ENCODE assay signal across 13 cellular contexts in the genomic region with DNA sequence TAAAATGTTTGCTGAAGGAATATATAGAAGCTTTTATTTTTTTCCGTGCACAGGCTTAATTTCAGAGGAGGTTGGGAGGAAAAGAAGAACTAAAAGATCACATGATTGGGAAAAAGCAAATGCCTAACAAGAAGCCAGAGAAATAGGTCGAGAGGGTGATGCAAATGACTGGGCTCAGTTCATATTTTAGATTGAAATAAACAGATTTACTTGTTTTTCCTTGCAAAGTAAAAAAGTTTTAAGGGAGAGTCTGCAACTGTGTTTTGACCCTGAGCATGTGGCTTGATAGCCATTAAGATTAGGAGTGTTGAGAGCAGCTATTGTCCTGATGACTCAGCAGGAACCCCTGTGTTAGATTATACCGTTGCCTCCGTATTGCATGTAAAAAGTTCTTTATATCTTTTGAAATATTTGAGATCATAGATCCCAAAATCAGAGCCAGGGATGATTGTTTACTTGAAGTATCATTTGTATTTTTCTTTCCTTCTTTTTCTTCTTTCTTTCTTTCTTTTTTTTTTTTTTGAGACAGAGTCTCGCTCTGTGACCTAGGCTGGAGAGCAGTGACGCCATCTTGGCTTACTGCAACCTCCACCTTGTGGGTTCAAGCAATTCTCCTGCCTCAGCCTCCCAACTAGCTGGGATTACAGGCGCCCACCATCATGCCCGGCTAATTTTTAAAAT. TPM values are rescaled to one million over a fixed set of nuclear protein-coding genes. Genes with fewer than 3 reads are reported as not detected.
DNase-seq lines count a peak whose midpoint lies in the region; ATAC-seq and TF ChIP-seq lines count a peak whose summit lies in the region.
"Had no signal": no experiment of that assay in that cellular context is flagged by ENCODE, and none has a peak within 500 bp of the region (broad histone marks: within the 10 kb centered on the region; RNA-seq: fewer than 3 reads in every experiment).

No MANE protein-coding gene starts in this region.

- peaks cover 9% of the 10 kb centered on the region for H3K36me3 ChIP-seq in RWPE2 (ENCODE audit: low read depth)
- no peaks in the 10 kb centered on the region for H3K36me3 ChIP-seq in rectal smooth muscle tissue (ENCODE audit: control insufficient read depth, insufficient read depth, low read length)

- no peaks in the 10 kb centered on the region for H3K36me3 Mint-ChIP-seq in activated CD8-positive, alpha-beta memory T cell treated with anti-CD3 and anti-CD28 coated beads, Interleukin-2, amount 10 ng/mL, durations not matched to agents 7 days and 5 days

- CTCF ChIA-PET in activated CD8-positive, alpha-beta memory T cell treated with anti-CD3 and anti-CD28 coated beads, Interleukin-2, amount 10 ng/mL, durations not matched to agents 7 days and 5 days (lab: Charles Lee): interaction anchor here (1.3 kb wide), 1 partner anchor 77 kb away, joined by 3 read pairs; no protein-coding TSS in a partner anchor

- H3K27ac Mint-ChIP-seq in activated CD8-positive, alpha-beta memory T cell treated with anti-CD3 and anti-CD28 coated beads, Interleukin-2, amount 10 ng/mL, durations not matched to agents 7 days and 5 days: no peak overlapping the region
- H3K27ac Mint-ChIP-seq: activated CD4-positive, alpha-beta T cell treated with anti-CD3 and anti-CD28 coated beads, Interleukin-2, amount 10 ng/mL, durations not matched to agents 24 days and 14 days; nephron progenitor cell had no signal

- ATAC-seq in RWPE2 (ENCODE audit: low read depth) (no peak), HG02981 (IDR thresholded peaks at IDR 0.05; ENCODE audit: unreplicated experiment) (no peak)
- ATAC-seq in activated CD8-positive, alpha-beta memory T cell treated with anti-CD3 and anti-CD28 coated beads, Interleukin-2, amount 10 ng/mL, durations not matched to agents 7 days and 5 days: no peak

- H3K9me3 ChIP-seq in RWPE2 (ENCODE audit: severe bottlenecking): no peaks in the 10 kb centered on the region

- DNase-seq in GM03348 (ENCODE audit: low spot score) (peak; percentile 48), RWPE2 (ENCODE audit: low spot score) (no peak), fibroblast of gingiva (ENCODE audit: low read depth) (peak; percentile 33), DMS79 (lab: John Stamatoyannopoulos, UW) (no peak), NCI-H1436 (lab: John Stamatoyannopoulos, UW) (no peak)
- no peak for DNase-seq in activated CD8-positive, alpha-beta memory T cell treated with anti-CD3 and anti-CD28 coated beads, Interleukin-2, amount 10 ng/mL, durations not matched to agents 7 days and 5 days
- DNase-seq: activated CD4-positive, alpha-beta T cell treated with anti-CD3 and anti-CD28 coated beads, Interleukin-2, amount 10 ng/mL, durations not matched to agents 24 days and 14 days; DMS79 treated with DMSO at 0.1 percent for 48 hours; nephron progenitor cell; stimulated activated CD4-positive, alpha-beta T cell treated with anti-CD3 and anti-CD28 coated beads, Interleukin-4, amount 100 ng/mL, for 4 hours had no signal

- H3K4me3 Mint-ChIP-seq in activated CD8-positive, alpha-beta memory T cell treated with anti-CD3 and anti-CD28 coated beads, Interleukin-2, amount 10 ng/mL, durations not matched to agents 7 days and 5 days: no peak overlapping the region
- H3K4me3 Mint-ChIP-seq: activated CD4-positive, alpha-beta T cell treated with anti-CD3 and anti-CD28 coated beads, Interleukin-2, amount 10 ng/mL, durations not matched to agents 24 days and 14 days; nephron progenitor cell had no signal

- peaks cover 3% of the 10 kb centered on the region for H3K27me3 Mint-ChIP-seq in activated CD8-positive, alpha-beta memory T cell treated with anti-CD3 and anti-CD28 coated beads, Interleukin-2, amount 10 ng/mL, durations not matched to agents 7 days and 5 days
- H3K27me3 Mint-ChIP-seq: activated CD4-positive, alpha-beta T cell treated with anti-CD3 and anti-CD28 coated beads, Interleukin-2, amount 10 ng/mL, durations not matched to agents 24 days and 14 days had no signal

- no peaks in the 10 kb centered on the region for H3K9me3 Mint-ChIP-seq in activated CD8-positive, alpha-beta memory T cell treated with anti-CD3 and anti-CD28 coated beads, Interleukin-2, amount 10 ng/mL, durations not matched to agents 7 days and 5 days (ENCODE audit: low read depth)
- H3K9me3 Mint-ChIP-seq: activated CD4-positive, alpha-beta T cell treated with anti-CD3 and anti-CD28 coated beads, Interleukin-2, amount 10 ng/mL, durations not matched to agents 24 days and 14 days; nephron progenitor cell had no signal

- H3K4me3 ChIP-seq in RWPE2 (ENCODE audit: severe bottlenecking): no peak overlapping the region
- no peak overlapping the region for H3K4me3 ChIP-seq in rectal smooth muscle tissue (ENCODE audit: low read length)

- no peak overlapping the region for H3K9ac ChIP-seq in rectal smooth muscle tissue (ENCODE audit: low read length)
- H3K9ac ChIP-seq: KMS-11 had no signal

- H3K27me3 ChIP-seq in RWPE2 (ENCODE audit: insufficient read depth, poor library complexity, severe bottlenecking) (no peaks in the 10 kb centered on the region), rectal smooth muscle tissue (ENCODE audit: control insufficient read depth, insufficient read depth, low read length) (no peaks in the 10 kb centered on the region)

- H3K27ac ChIP-seq in RWPE2 (ENCODE audit: poor library complexity, severe bottlenecking): peak overlapping the region; percentile 14
- peak overlapping the region; percentile 8 for H3K27ac ChIP-seq in rectal smooth muscle tissue (ENCODE audit: low read depth, low read length)
- H3K27ac ChIP-seq: KMS-11 had no signal

- no peak for TF ChIP-seq CTCF in RWPE2 (IDR thresholded peaks at IDR 0.05; ENCODE audit: poor library complexity, severe bottlenecking)

- H3K4me1 ChIP-seq in RWPE2 (ENCODE audit: insufficient read depth, poor library complexity, severe bottlenecking) (peaks cover 21% of the 10 kb centered on the region), rectal smooth muscle tissue (ENCODE audit: control insufficient read depth, insufficient read depth, low read length) (peaks cover 18% of the 10 kb centered on the region)

- H3K4me1 Mint-ChIP-seq in activated CD8-positive, alpha-beta memory T cell treated with anti-CD3 and anti-CD28 coated beads, Interleukin-2, amount 10 ng/mL, durations not matched to agents 7 days and 5 days: peaks cover 6% of the 10 kb centered on the region

RNA-seq across cellular contexts. Expression of gene CLIC4, which starts 20.2 kb away (rescaled TPM):
- 10 to 100 TPM; 16.9 to 23.0 TPM for total RNA-seq in activated CD8-positive, alpha-beta memory T cell treated with anti-CD3 and anti-CD28 coated beads, Interleukin-2, amount 10 ng/mL, durations not matched to agents 7 days and 5 days

Comparison
In these comparisons a context has a peak if more than half of its experiments do, and no peak if none do; other contexts are left out.
1. DNase-seq: peak in GM03348 (single experiment) and fibroblast of gingiva (single experiment); none in RWPE2 (single experiment), activated CD8-positive, alpha-beta memory T cell treated with anti-CD3 and anti-CD28 coated beads, Interleukin-2, amount 10 ng/mL, durations not matched to agents 7 days and 5 days (single experiment), DMS79 (single experiment) and NCI-H1436 (single experiment).